8 cellular contexts compared by ENCODE assay signal in genomic region chr1:77683142-77683835, GRCh38. TPM values are rescaled to one million over a fixed set of nuclear protein-coding genes. Genes with fewer than 3 reads are reported as not detected.
DNase-seq lines count a peak whose midpoint lies in the region; ATAC-seq and TF ChIP-seq lines count a peak whose summit lies in the region.

No MANE protein-coding gene starts in this region.

- TF ChIP-seq CTCF in Caco-2 (IDR thresholded peaks at IDR 0.05; ENCODE audit: insufficient read depth in 1 of 2, low read depth in 1 of 2, low read length in 1 of 2, severe bottlenecking in 1 of 2, unreplicated experiment in 1 of 2) = peak; percentile 45 to 66

- H3K36me3 Mint-ChIP-seq in Caco-2 (ENCODE audit: insufficient read depth, unreplicated experiment) = peaks cover 21% of the 10 kb centered on the region
- H3K36me3 Mint-ChIP-seq in effector memory CD8-positive, alpha-beta T cell (ENCODE audit: insufficient read depth) = peaks cover 28% of the 10 kb centered on the region

- H3K27me3 ChIP-seq in Caco-2 (replicated peaks; ENCODE audit: control insufficient read depth, insufficient read depth, low read length) = no peaks in the 10 kb centered on the region

- H3K4me3 Mint-ChIP-seq in Caco-2 (ENCODE audit: unreplicated experiment) = peak overlapping the region; percentile 88
- peak overlapping the region; percentile 89 to 93 for H3K4me3 Mint-ChIP-seq in effector memory CD8-positive, alpha-beta T cell

- intact Hi-C loops in Caco-2 (cut with micrococcal nuclease; ENCODE audit: unreplicated experiment) = loop anchor here (10.0 kb wide), 2 partner anchors 108 to 222 kb away; no protein-coding TSS in a partner anchor

- POLR2A ChIA-PET in Caco-2 (lab: Charles Lee) = interaction anchor here (0.6 kb wide), 1 partner anchor 96 kb away, joined by 3 read pairs; the partner anchor contains the start of gene MIGA1

- H3K27ac Mint-ChIP-seq in Caco-2 (ENCODE audit: unreplicated experiment) = peak overlapping the region; percentile 96
- H3K27ac Mint-ChIP-seq in effector memory CD8-positive, alpha-beta T cell = peak overlapping the region; percentile 96 to 97

- H3K9me3 ChIP-seq in Caco-2 = no peaks in the 10 kb centered on the region

- peak; percentile 69 for ATAC-seq in GM21360 (IDR thresholded peaks at IDR 0.05; ENCODE audit: unreplicated experiment)
- ATAC-seq in effector memory CD8-positive, alpha-beta T cell (replicated peaks) = peak; percentile 73

- no TSS peak for BruUV-seq in Caco-2 (replicated peaks; lab: Mats Ljungman, UMichigan)

- peak; percentile 91 to 92 for DNase-seq in Caco-2
- peak; percentile 90 for DNase-seq in HT-29 (ENCODE audit: low spot score)
- DNase-seq in NK-92 (lab: John Stamatoyannopoulos, UW; ENCODE audit: unreplicated experiment) = peak; percentile 47
- DNase-seq in activated CD8-positive, alpha-beta memory T cell treated with anti-CD3 and anti-CD28 coated beads for 4 hours (ENCODE audit: low read depth in 2 of 2) = peak; percentile 78 to 87
- DNase-seq in effector memory CD8-positive, alpha-beta T cell = peak; percentile 87 to 90 (median 88)
- DNase-seq in mesenteric fat pad (ENCODE audit: low spot score) = peak; percentile 96
- peak; percentile 75 for DNase-seq in stimulated activated CD8-positive, alpha-beta memory T cell treated with anti-CD3 and anti-CD28 coated beads, Interleukin-15, amount 100 ng/mL, for 1 hour (ENCODE audit: low read depth)

- H3K9me3 Mint-ChIP-seq in Caco-2 (ENCODE audit: unreplicated experiment) = no peaks in the 10 kb centered on the region
- H3K9me3 Mint-ChIP-seq in effector memory CD8-positive, alpha-beta T cell = no peaks in the 10 kb centered on the region

- H3K4me3 ChIP-seq in Caco-2 (ENCODE audit: low read depth, low read length) = peak overlapping the region; percentile 87

- H3K27me3 Mint-ChIP-seq in Caco-2 (ENCODE audit: insufficient read depth, unreplicated experiment) = no peaks in the 10 kb centered on the region
- no peaks in the 10 kb centered on the region for H3K27me3 Mint-ChIP-seq in effector memory CD8-positive, alpha-beta T cell

- H3K4me1 ChIP-seq in Caco-2 = peaks cover 25% of the 10 kb centered on the region

- H3K36me3 ChIP-seq in Caco-2 (ENCODE audit: control insufficient read depth, insufficient read depth, low read length) = no peaks in the 10 kb centered on the region

- H3K4me1 Mint-ChIP-seq in Caco-2 (ENCODE audit: low read depth, unreplicated experiment) = peaks cover 13% of the 10 kb centered on the region
- peaks cover 28 to 31% of the 10 kb centered on the region in 2 donors for H3K4me1 Mint-ChIP-seq in effector memory CD8-positive, alpha-beta T cell (ENCODE audit: low read depth in 2 of 2)

- CTCF ChIA-PET in Caco-2 (lab: Charles Lee) = interaction anchor here (0.5 to 1.2 kb wide), 4 partner anchors 34 to 1643 kb away, joined by 3 read pairs; no protein-coding TSS in a partner anchor

RNA-seq across cellular contexts. Expression of gene ZZZ3, which starts 0.8 kb away (rescaled TPM):
- total RNA-seq in Caco-2 (2022) (25.4 and 32.0 TPM in 2 replicates), mesenteric fat pad (35.1 TPM)
- 36.4 and 39.0 TPM in 2 replicates for total RNA-seq in HT-29 (2014; rRNA removed; shearing (Covaris generic))

Comparison
In these comparisons a context has a peak if more than half of its experiments do, and no peak if none do; other contexts are left out.
1. Peak in every context shown above with its lines: DNase-seq, ATAC-seq and H3K4me3 ChIP-seq.